In the genomic region with DNA sequence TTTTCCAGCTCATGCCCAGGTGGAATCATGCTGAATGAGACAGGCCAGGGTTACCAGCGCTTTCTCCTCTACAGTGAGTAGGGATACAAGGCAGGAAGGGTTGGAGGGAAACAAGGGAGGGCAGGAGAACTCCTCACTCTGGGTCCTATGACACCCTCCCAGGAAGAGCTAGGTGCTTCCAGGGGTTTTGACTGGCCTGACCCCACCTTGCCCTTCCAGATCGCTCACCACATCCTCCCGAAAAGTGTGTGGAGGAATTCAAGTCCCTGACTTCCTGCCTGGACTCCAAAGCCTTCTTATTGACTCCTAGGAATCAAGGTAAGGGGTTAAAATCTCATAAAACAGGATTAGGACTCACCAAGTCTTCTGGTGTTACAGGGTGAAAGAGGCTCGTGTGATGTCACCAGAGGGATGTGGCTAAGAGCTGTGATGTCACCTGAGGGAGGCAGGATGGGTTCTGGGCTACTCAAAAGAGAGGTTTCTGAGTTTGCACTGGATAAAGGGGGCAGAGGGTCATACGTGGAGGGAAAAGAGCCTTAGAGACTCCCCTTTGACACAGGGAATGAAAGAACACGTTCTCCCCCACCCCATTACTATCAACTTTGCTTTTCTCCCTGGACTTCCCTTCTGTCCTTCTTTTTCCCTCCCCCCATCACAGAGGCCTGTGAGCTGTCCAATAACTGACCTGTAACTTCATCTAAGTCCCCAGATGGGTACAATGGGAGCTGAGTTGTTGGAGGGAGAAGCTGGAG, we compare ENCODE assay signal across 1 cellular context.
A peak's percentile ranks its signal among the peaks of the same experiment; 100 is the strongest.
TF ChIP-seq lines count a peak whose summit lies in the region.

No MANE protein-coding gene starts in this region.

TF ChIP-seq in GM23338, 12 proteins besides CTCF, POLR2A, EP300 and RAD21:
- TF ChIP-seq CREB1 (CRISPR knock-in tag; IDR thresholded peaks at IDR 0.05; ENCODE audit: low read depth) (0 out of 2 replicates have a peak, but pooled peaks have one; percentile 13), POLR2AphosphoS5 (IDR thresholded peaks at IDR 0.05; ENCODE audit: low read depth) (no peak)
